In the genomic region with DNA sequence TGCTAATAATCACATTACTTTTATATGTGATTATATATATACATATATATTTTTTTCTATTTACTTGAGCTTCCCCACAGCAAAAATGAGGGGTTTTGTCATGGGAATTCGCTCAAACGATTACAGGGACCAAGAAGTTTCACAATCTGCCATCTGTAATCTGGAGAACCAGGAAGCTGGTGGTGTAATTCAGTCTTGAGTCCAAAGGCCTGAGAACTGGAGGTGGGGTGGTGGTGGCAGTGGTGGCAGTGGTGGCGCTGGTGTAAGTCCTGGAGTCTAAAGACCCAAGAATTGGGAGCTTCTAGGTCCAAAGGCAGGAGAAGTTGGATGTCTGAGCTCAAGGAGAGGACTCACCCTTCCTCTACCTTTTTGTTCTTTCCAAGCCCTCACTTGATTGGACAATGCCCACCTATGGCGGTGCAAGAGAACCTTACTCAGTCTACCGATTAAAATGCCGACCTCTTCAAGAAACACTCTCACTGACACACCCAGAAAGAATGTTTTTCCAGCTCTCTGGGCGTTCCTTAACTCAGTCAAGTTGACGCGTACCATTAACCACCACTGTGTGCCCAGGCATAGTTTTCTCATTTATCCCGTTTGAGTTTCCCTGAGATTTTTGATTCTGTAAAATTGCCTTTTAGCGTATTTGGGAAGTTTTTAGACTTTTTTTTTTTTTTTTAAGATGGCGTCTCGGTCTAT, we compare ENCODE assay signal across 17 cellular contexts. TPM values are rescaled to one million over a fixed set of nuclear protein-coding genes. Genes with fewer than 3 reads are reported as not detected.
DNase-seq lines count a peak whose midpoint lies in the region; ATAC-seq, FAIRE-seq and TF ChIP-seq lines count a peak whose summit lies in the region.
"Had no signal": no experiment of that assay in that cellular context is flagged by ENCODE, and none has a peak within 500 bp of the region (broad histone marks: within the 10 kb centered on the region; RNA-seq: fewer than 3 reads in every experiment).

No MANE protein-coding gene starts in this region.

- intact Hi-C loops in CD14-positive monocyte (cut with micrococcal nuclease) (loop anchor here in 1 of 2 donors (1.0 to 2.0 kb wide), 2 partner anchors 45 to 73 kb away; a partner anchor contains a TSS), lower lobe of right lung (cut with DNase I) (no loop called here)

- peak overlapping the region; percentile 52 to 88 (median 80) for H3K27ac Mint-ChIP-seq in CD14-positive monocyte
- 0 out of 2 replicates have a peak overlapping the region, but pooled peaks have one; percentile 34 for H3K27ac Mint-ChIP-seq in WTC11
- H3K27ac Mint-ChIP-seq: activated CD4-positive, alpha-beta memory T cell treated with anti-CD3 and anti-CD28 coated beads, Interleukin-2, amount 10 ng/mL, durations not matched to agents 7 days and 5 days; HFFc6; stimulated activated naive B cell treated with anti-CD40 and anti-IgM and Interleukin-4, amounts not matched to agents 10 μg/mL and 1 μg/mL and 100 μg/mL, for 72 hours had no signal

- no peaks in the 10 kb centered on the region for H3K9me3 ChIP-seq in lower lobe of right lung
- H3K9me3 ChIP-seq: breast epithelium, vagina had no signal

- H3K36me3 Mint-ChIP-seq in CD14-positive monocyte (peaks cover 32 to 34% of the 10 kb centered on the region in 2 donors), WTC11 (peaks cover 25% of the 10 kb centered on the region)

- H3K4me1 Mint-ChIP-seq in CD14-positive monocyte = peaks cover 23% of the 10 kb centered on the region
- no peaks in the 10 kb centered on the region for H3K4me1 Mint-ChIP-seq in WTC11
- H3K4me1 Mint-ChIP-seq: activated CD4-positive, alpha-beta memory T cell treated with anti-CD3 and anti-CD28 coated beads, Interleukin-2, amount 10 ng/mL, durations not matched to agents 7 days and 5 days had no signal

- no peak for TF ChIP-seq CTCF in CD14-positive monocyte (IDR thresholded peaks at IDR 0.05)
- no peak for TF ChIP-seq CTCF in WTC11 (IDR thresholded peaks at IDR 0.05)
- TF ChIP-seq CTCF in lower lobe of right lung (IDR thresholded peaks at IDR 0.05) = no peak

- no peak for ATAC-seq in WTC11
- peak; percentile 24 to 67 for ATAC-seq in lower lobe of right lung
- no peak for ATAC-seq in HG03354 (IDR thresholded peaks at IDR 0.05; ENCODE audit: poor library complexity, severe bottlenecking, unreplicated experiment)
- no peak for ATAC-seq in HG03175 (IDR thresholded peaks at IDR 0.05; ENCODE audit: unreplicated experiment)
- ATAC-seq: effector memory CD8-positive, alpha-beta T cell; foreskin keratinocyte; stimulated activated naive B cell treated with anti-CD40 and anti-IgM and Interleukin-4, amounts not matched to agents 10 μg/mL and 1 μg/mL and 100 μg/mL, for 72 hours had no signal

- H3K4me3 Mint-ChIP-seq in CD14-positive monocyte = peak overlapping the region in 1 of 2 donors; percentile 39
- no peak overlapping the region for H3K4me3 Mint-ChIP-seq in WTC11
- H3K4me3 Mint-ChIP-seq: activated CD4-positive, alpha-beta memory T cell treated with anti-CD3 and anti-CD28 coated beads, Interleukin-2, amount 10 ng/mL, durations not matched to agents 7 days and 5 days; effector memory CD8-positive, alpha-beta T cell; HFFc6; stimulated activated naive B cell treated with anti-CD40 and anti-IgM and Interleukin-4, amounts not matched to agents 10 μg/mL and 1 μg/mL and 100 μg/mL, for 72 hours had no signal

- H3K27ac ChIP-seq in lower lobe of right lung = no peak overlapping the region
- H3K27ac ChIP-seq: breast epithelium, foreskin keratinocyte had no signal

- H3K27me3 Mint-ChIP-seq in CD14-positive monocyte (ENCODE audit: low read depth in 3 of 3) (peaks cover 0 to 2% (median 0%) of the 10 kb centered on the region in 3 donors), WTC11 (ENCODE audit: low read depth) (no peaks in the 10 kb centered on the region)
- H3K27me3 Mint-ChIP-seq: activated CD4-positive, alpha-beta memory T cell treated with anti-CD3 and anti-CD28 coated beads, Interleukin-2, amount 10 ng/mL, durations not matched to agents 7 days and 5 days; effector memory CD8-positive, alpha-beta T cell; stimulated activated naive B cell treated with anti-CD40 and anti-IgM and Interleukin-4, amounts not matched to agents 10 μg/mL and 1 μg/mL and 100 μg/mL, for 72 hours had no signal

- H3K4me1 ChIP-seq in lower lobe of right lung = peaks cover 10% of the 10 kb centered on the region
- H3K4me1 ChIP-seq: breast epithelium, foreskin keratinocyte had no signal

- TF ChIP-seq POLR2A in H54 (IDR thresholded peaks at IDR 0.05; ENCODE audit: low read depth, low read length) = no peak

- no peaks in the 10 kb centered on the region for H3K9me3 Mint-ChIP-seq in CD14-positive monocyte
- H3K9me3 Mint-ChIP-seq in WTC11 = no peaks in the 10 kb centered on the region
- H3K9me3 Mint-ChIP-seq: activated CD4-positive, alpha-beta memory T cell treated with anti-CD3 and anti-CD28 coated beads, Interleukin-2, amount 10 ng/mL, durations not matched to agents 7 days and 5 days; effector memory CD8-positive, alpha-beta T cell; HFFc6; stimulated activated naive B cell treated with anti-CD40 and anti-IgM and Interleukin-4, amounts not matched to agents 10 μg/mL and 1 μg/mL and 100 μg/mL, for 72 hours had no signal

- DNase-seq in CD14-positive monocyte (ENCODE audit: low spot score) (no peak), WTC11 (ENCODE audit: low spot score) (no peak), lower lobe of right lung (peak; percentile 58), H54 (ENCODE audit: insufficient read length, low spot score) (no peak)
- DNase-seq: activated CD4-positive, alpha-beta memory T cell treated with anti-CD3 and anti-CD28 coated beads, Interleukin-2, amount 10 ng/mL, durations not matched to agents 7 days and 5 days; activated gamma-delta T cell; effector memory CD8-positive, alpha-beta T cell; foreskin keratinocyte; HFFc6; NCI-H82; stimulated activated naive B cell treated with anti-CD40 and anti-IgM and Interleukin-4, amounts not matched to agents 10 μg/mL and 1 μg/mL and 100 μg/mL, for 72 hours; T1000 had no signal

- H3K4me3 ChIP-seq in lower lobe of right lung = no peak overlapping the region
- H3K4me3 ChIP-seq: breast epithelium, vagina had no signal

- POLR2A ChIA-PET in WTC11 (lab: Charles Lee) = interaction anchor here (0.6 kb wide), 1 partner anchor 164 kb away, joined by 3 read pairs; no protein-coding TSS in a partner anchor

- no peak for FAIRE-seq in H54 (lab: Jason Lieb, UNC)

- no peaks in the 10 kb centered on the region for H3K27me3 ChIP-seq in lower lobe of right lung (ENCODE audit: low read depth)
- H3K27me3 ChIP-seq: breast epithelium, foreskin keratinocyte, vagina had no signal

- CTCF ChIA-PET in WTC11 (lab: Charles Lee) = interaction anchor here (0.6 to 4.4 kb wide), 11 partner anchors 8 to 240 kb away, joined by 3 to 81 read pairs (median 3); a partner anchor contains a TSS

- peaks cover 35% of the 10 kb centered on the region for H3K36me3 ChIP-seq in lower lobe of right lung
- H3K36me3 ChIP-seq: breast epithelium had no signal

TF ChIP-seq in WTC11, 78 proteins besides CTCF, POLR2A, EP300 and RAD21 (continues in another document):
- TF ChIP-seq NR3C1 (CRISPR knock-in tag; conservative IDR thresholded peaks at IDR 0.05; ENCODE audit: low read depth) (no peak), CREM (CRISPR knock-in tag; IDR thresholded peaks at IDR 0.05) (no peak)
- TF ChIP-seq, protein P1, sequence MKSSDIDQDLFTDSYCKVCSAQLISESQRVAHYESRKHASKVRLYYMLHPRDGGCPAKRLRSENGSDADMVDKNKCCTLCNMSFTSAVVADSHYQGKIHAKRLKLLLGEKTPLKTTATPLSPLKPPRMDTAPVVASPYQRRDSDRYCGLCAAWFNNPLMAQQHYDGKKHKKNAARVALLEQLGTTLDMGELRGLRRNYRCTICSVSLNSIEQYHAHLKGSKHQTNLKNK (CRISPR knock-in tag; IDR thresholded peaks at IDR 0.05) = no peak
- TF ChIP-seq, protein P2, sequence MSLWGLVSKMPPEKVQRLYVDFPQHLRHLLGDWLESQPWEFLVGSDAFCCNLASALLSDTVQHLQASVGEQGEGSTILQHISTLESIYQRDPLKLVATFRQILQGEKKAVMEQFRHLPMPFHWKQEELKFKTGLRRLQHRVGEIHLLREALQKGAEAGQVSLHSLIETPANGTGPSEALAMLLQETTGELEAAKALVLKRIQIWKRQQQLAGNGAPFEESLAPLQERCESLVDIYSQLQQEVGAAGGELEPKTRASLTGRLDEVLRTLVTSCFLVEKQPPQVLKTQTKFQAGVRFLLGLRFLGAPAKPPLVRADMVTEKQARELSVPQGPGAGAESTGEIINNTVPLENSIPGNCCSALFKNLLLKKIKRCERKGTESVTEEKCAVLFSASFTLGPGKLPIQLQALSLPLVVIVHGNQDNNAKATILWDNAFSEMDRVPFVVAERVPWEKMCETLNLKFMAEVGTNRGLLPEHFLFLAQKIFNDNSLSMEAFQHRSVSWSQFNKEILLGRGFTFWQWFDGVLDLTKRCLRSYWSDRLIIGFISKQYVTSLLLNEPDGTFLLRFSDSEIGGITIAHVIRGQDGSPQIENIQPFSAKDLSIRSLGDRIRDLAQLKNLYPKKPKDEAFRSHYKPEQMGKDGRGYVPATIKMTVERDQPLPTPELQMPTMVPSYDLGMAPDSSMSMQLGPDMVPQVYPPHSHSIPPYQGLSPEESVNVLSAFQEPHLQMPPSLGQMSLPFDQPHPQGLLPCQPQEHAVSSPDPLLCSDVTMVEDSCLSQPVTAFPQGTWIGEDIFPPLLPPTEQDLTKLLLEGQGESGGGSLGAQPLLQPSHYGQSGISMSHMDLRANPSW (CRISPR knock-in tag; conservative IDR thresholded peaks at IDR 0.05; ENCODE audit: low read depth) = no peak

RNA-seq across cellular contexts. Expression of a gene that starts 31.9 kb away (rescaled TPM):
- 10 to 100 TPM; 12.1 to 25.4 TPM for polyA plus RNA-seq in CD14-positive monocyte
- total RNA-seq in WTC11 (2021) (166 to 170 TPM (median 170 TPM) in 3 replicates), lower lobe of right lung (101 TPM)

RNA-seq across cellular contexts. Expression of a gene that starts 32.8 kb away (rescaled TPM):
- 10 to 100 TPM; 37.7 to 50.2 TPM for polyA plus RNA-seq in CD14-positive monocyte
- total RNA-seq in WTC11 (2021) = 8.1 to 10.5 TPM (median 10.2 TPM) in 3 replicates
- 91.3 TPM for total RNA-seq in lower lobe of right lung

RNA-seq across cellular contexts. Expression of a gene that starts 34.8 kb away (rescaled TPM):
- not detected for polyA plus RNA-seq in CD14-positive monocyte
- total RNA-seq in WTC11 (2021) = 0.16 to 0.26 TPM (median 0.18 TPM) in 3 replicates
- not detected for total RNA-seq in lower lobe of right lung
- total RNA-seq: activated CD4-positive, alpha-beta memory T cell treated with anti-CD3 and anti-CD28 coated beads, Interleukin-2, amount 10 ng/mL, durations not matched to agents 7 days and 5 days; breast epithelium; foreskin keratinocyte; HFFc6; myocyte; vagina had no signal
- polyA plus RNA-seq: foreskin keratinocyte had no signal

RNA-seq across cellular contexts. Expression of a gene that starts 36.6 kb away (rescaled TPM):
- 1 to 10 TPM; 3.4 to 4.4 TPM for polyA plus RNA-seq in CD14-positive monocyte
- total RNA-seq in WTC11 (2021) = 14.6 to 17.0 TPM (median 16.2 TPM) in 3 replicates
- total RNA-seq in lower lobe of right lung = 79.0 TPM

RNA-seq across cellular contexts. Expression of a gene that starts 42.5 kb away (rescaled TPM):
- 100 to 1,000 TPM; 491 to 523 TPM for polyA plus RNA-seq in CD14-positive monocyte
- total RNA-seq in WTC11 (2021) (2.2 to 3.2 TPM (median 2.9 TPM) in 3 replicates), lower lobe of right lung (161 TPM)

Comparison
In these comparisons a context has a peak if more than half of its experiments do, and no peak if none do; other contexts are left out.
1. ATAC-seq: peak in lower lobe of right lung (2 of 2); none in WTC11 (single experiment), HG03354 (single experiment) and HG03175 (single experiment).